ENCODE assay signal across 1 cellular context in the genomic region with DNA sequence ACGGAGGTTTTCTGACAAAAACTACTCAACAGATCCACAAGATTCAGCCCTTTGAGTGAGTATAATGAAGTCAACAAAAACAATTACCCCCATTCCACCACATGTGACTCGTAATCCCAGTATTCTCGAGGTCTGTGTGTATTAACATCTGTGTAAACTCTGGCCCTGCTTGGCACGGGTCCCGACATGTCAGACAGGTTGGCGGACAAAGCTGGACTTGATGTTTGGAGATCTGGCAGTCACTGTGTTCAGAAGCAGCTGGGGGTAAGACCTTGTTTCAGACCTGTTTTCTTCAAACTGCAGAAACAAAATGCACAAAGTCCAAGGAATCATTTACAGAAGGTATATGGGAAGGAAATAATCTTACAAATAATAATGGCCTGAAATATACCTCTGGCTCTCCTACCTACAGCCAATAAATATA.
A peak's percentile ranks its signal among the peaks of the same experiment; 100 is the strongest.
TF ChIP-seq lines count a peak whose summit lies in the region.

No MANE protein-coding gene starts in this region.

TF ChIP-seq in HEK293, 187 proteins besides CTCF, POLR2A, EP300 and RAD21:
- TF ChIP-seq, protein P1, sequence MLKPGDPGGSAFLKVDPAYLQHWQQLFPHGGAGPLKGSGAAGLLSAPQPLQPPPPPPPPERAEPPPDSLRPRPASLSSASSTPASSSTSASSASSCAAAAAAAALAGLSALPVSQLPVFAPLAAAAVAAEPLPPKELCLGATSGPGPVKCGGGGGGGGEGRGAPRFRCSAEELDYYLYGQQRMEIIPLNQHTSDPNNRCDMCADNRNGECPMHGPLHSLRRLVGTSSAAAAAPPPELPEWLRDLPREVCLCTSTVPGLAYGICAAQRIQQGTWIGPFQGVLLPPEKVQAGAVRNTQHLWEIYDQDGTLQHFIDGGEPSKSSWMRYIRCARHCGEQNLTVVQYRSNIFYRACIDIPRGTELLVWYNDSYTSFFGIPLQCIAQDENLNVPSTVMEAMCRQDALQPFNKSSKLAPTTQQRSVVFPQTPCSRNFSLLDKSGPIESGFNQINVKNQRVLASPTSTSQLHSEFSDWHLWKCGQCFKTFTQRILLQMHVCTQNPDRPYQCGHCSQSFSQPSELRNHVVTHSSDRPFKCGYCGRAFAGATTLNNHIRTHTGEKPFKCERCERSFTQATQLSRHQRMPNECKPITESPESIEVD (tag by site-specific recombination; IDR thresholded peaks at IDR 0.05) = peak; percentile 50; the same call in 1 of the 2 replicates
